11 cellular contexts compared by ENCODE assay signal in genomic region chr11:72725731-72726042, GRCh38. TPM values are rescaled to one million over a fixed set of nuclear protein-coding genes. Genes with fewer than 3 reads are reported as not detected.
DNase-seq lines count a peak whose midpoint lies in the region; ATAC-seq, FAIRE-seq and TF ChIP-seq lines count a peak whose summit lies in the region.
"Had no signal": no experiment of that assay in that cellular context is flagged by ENCODE, and none has a peak within 500 bp of the region (broad histone marks: within the 10 kb centered on the region; RNA-seq: fewer than 3 reads in every experiment).

No MANE protein-coding gene starts in this region.

- no peak for TF ChIP-seq CTCF in DOHH2 (IDR thresholded peaks at IDR 0.05; ENCODE audit: low read depth, low read length, poor library complexity, severe bottlenecking)
- TF ChIP-seq CTCF in K562 (IDR thresholded peaks at IDR 0.05 in 2 of 3, conservative IDR thresholded peaks at IDR 0.05 in 1 of 3; ENCODE audit: insufficient read depth in 2 of 3, low read depth in 1 of 3, low read length in 3 of 3), result no peak
- no peak for TF ChIP-seq CTCF in neural crest cell (conservative IDR thresholded peaks at IDR 0.05)
- TF ChIP-seq CTCF in GM20000 (IDR thresholded peaks at IDR 0.05; ENCODE audit: extremely low read depth, missing control alignments), result no peak
- no peak for TF ChIP-seq CTCF in A673 (conservative IDR thresholded peaks at IDR 0.05; ENCODE audit: low read depth, low read length)

- H3K9me3 Mint-ChIP-seq in T-helper 1 cell treated with Interleukin-12 subunit alpha and Interleukin-12 subunit beta and Interleukin-4 antibody, amounts not matched to agents 30 μg/mL and 1 μg/mL, for 36 hours, result no peaks in the 10 kb centered on the region
- no peaks in the 10 kb centered on the region for H3K9me3 Mint-ChIP-seq in neural crest cell
- H3K9me3 Mint-ChIP-seq: stimulated activated naive B cell treated with anti-CD40 and anti-IgM and Interleukin-4, amounts not matched to agents 10 μg/mL and 1 μg/mL and 100 μg/mL, for 72 hours had no signal

- H3K4me3 ChIP-seq in DOHH2 (ENCODE audit: low read length), result no peak overlapping the region
- H3K4me3 ChIP-seq in K562, result no peak overlapping the region
- H3K4me3 ChIP-seq in A673 (ENCODE audit: low read depth, low read length, poor library complexity, severe bottlenecking), result no peak overlapping the region
- H3K4me3 ChIP-seq: PC-9, sigmoid colon had no signal

- H2AFZ ChIP-seq in K562 (ENCODE audit: low read depth, low read length), result no peak overlapping the region
- H2AFZ ChIP-seq: PC-9 had no signal

- peak overlapping the region; percentile 8; the same call in 1 of the 2 replicates for H3K4me2 ChIP-seq in DOHH2 (ENCODE audit: low read length)
- no peak overlapping the region for H3K4me2 ChIP-seq in K562 (ENCODE audit: insufficient read depth, low read length)
- H3K4me2 ChIP-seq: PC-9 had no signal

- 0 out of 2 replicates have a peak, but pooled peaks cover 3% of the 10 kb centered on the region for H3K36me3 ChIP-seq in DOHH2 (ENCODE audit: control insufficient read depth, low read length)
- peaks cover 50% of the 10 kb centered on the region for H3K36me3 ChIP-seq in K562 (ENCODE audit: control insufficient read depth, insufficient read depth, low read length)
- H3K36me3 ChIP-seq in A673 (ENCODE audit: insufficient read depth, low read length, poor library complexity, severe bottlenecking), result no peaks in the 10 kb centered on the region

- no peaks in the 10 kb centered on the region for H4K20me1 ChIP-seq in DOHH2 (ENCODE audit: control insufficient read depth, insufficient read depth, low read depth, low read length)
- H4K20me1 ChIP-seq in K562 (replicated peaks; ENCODE audit: control insufficient read depth, insufficient read depth, low read length), result no peaks in the 10 kb centered on the region

- peaks cover 25% of the 10 kb centered on the region for H3K4me1 Mint-ChIP-seq in T-helper 1 cell treated with Interleukin-12 subunit alpha and Interleukin-12 subunit beta and Interleukin-4 antibody, amounts not matched to agents 30 μg/mL and 1 μg/mL, for 36 hours (ENCODE audit: low read depth)
- peaks cover 19% of the 10 kb centered on the region for H3K4me1 Mint-ChIP-seq in neural crest cell

- BruUV-seq in K562 (replicated peaks; lab: Mats Ljungman, UMichigan) (no TSS peak), A673 (replicated peaks; lab: Mats Ljungman, UMichigan) (no TSS peak)

- CTCF ChIA-PET in K562 (lab: Yijun Ruan, JAX; ENCODE audit: low intra/inter-chr PET ratio) (interaction anchor here (0.6 to 2.4 kb wide), 4 partner anchors 68 to 109 kb away, joined by 3 to 24 read pairs (median 12); partner anchors contain the start of genes ATG16L2 and STARD10), A673 (lab: Charles Lee) (interaction anchor here (0.6 to 1.4 kb wide), 14 partner anchors 9 to 899 kb away, joined by 3 to 21 read pairs (median 6); partner anchors contain the start of gene STARD10)

- 81% methylated on average over 4 of the region's 4 CpGs for WGBS in K562 (ENCODE audit: insufficient coverage, low coverage, missing lambda C conversion rate)

- H3K27ac ChIP-seq in DOHH2 (ENCODE audit: low read depth, low read length) (no peak overlapping the region), K562 (ENCODE audit: extremely low read depth, low read depth, low read length) (no peak overlapping the region), A673 (ENCODE audit: low read depth, low read length, poor library complexity, severe bottlenecking) (no peak overlapping the region)
- H3K27ac ChIP-seq: PC-9, sigmoid colon had no signal

- H3K9me1 ChIP-seq in K562 (ENCODE audit: control insufficient read depth, insufficient read depth, low read length), result peaks cover 5% of the 10 kb centered on the region

- no peak overlapping the region for H3K4me3 Mint-ChIP-seq in T-helper 1 cell treated with Interleukin-12 subunit alpha and Interleukin-12 subunit beta and Interleukin-4 antibody, amounts not matched to agents 30 μg/mL and 1 μg/mL, for 36 hours
- no peak overlapping the region for H3K4me3 Mint-ChIP-seq in neural crest cell
- H3K4me3 Mint-ChIP-seq: stimulated activated naive B cell treated with anti-CD40 and anti-IgM and Interleukin-4, amounts not matched to agents 10 μg/mL and 1 μg/mL and 100 μg/mL, for 72 hours had no signal

- no peak for TF ChIP-seq RAD21 in K562 (CRISPR knock-in tag; conservative IDR thresholded peaks at IDR 0.05 in 1 of 2, IDR thresholded peaks at IDR 0.05 in 1 of 2)

- no peak for FAIRE-seq in K562 (lab: Jason Lieb, UNC)

- TF ChIP-seq POLR2A in K562 (conservative IDR thresholded peaks at IDR 0.05), result no peak

- in situ Hi-C loops in K562 (cut with MboI), result loop anchor here (5.0 to 10.0 kb wide), 2 partner anchors 459 to 512 kb away; no protein-coding TSS in a partner anchor

- no peak overlapping the region for H3K9ac ChIP-seq in K562 (ENCODE audit: insufficient read depth in 1 of 2, low read depth in 2 of 2, low read length in 2 of 2)

- DNase-seq in T-helper 1 cell (no peak), K562 (ENCODE audit: extremely low read depth in 1 of 4, low spot score in 3 of 4) (no peak), neural crest cell (ENCODE audit: low read depth, low spot score) (no peak), GM20000 (ENCODE audit: low spot score) (no peak), DMS53 (lab: John Stamatoyannopoulos, UW) (no peak), A673 (ENCODE audit: low spot score) (no peak)

- intact Hi-C loops in K562 (cut with micrococcal nuclease), result loop anchor here (1.0 to 5.0 kb wide), 5 partner anchors 28 to 447 kb away; partner anchors contain the start of gene ATG16L2
- intact Hi-C loops in A673 (cut with micrococcal nuclease; ENCODE audit: unreplicated experiment), result loop anchor here (1.0 to 10.0 kb wide), 4 partner anchors 68 to 567 kb away; no protein-coding TSS in a partner anchor

- no peaks in the 10 kb centered on the region for H3K27me3 Mint-ChIP-seq in T-helper 1 cell treated with Interleukin-12 subunit alpha and Interleukin-12 subunit beta and Interleukin-4 antibody, amounts not matched to agents 30 μg/mL and 1 μg/mL, for 36 hours (ENCODE audit: low read depth)
- H3K27me3 Mint-ChIP-seq in neural crest cell (ENCODE audit: low read depth), result no peaks in the 10 kb centered on the region
- H3K27me3 Mint-ChIP-seq: stimulated activated naive B cell treated with anti-CD40 and anti-IgM and Interleukin-4, amounts not matched to agents 10 μg/mL and 1 μg/mL and 100 μg/mL, for 72 hours had no signal

- POLR2A ChIA-PET in K562 (lab: Yijun Ruan, JAX) (interaction anchor here (0.6 to 1.4 kb wide), 7 partner anchors 9 to 551 kb away, joined by 3 to 5 read pairs (median 4); no protein-coding TSS in a partner anchor), A673 (lab: Charles Lee; ENCODE audit: low non-redundant PET) (no interaction called here)

- ATAC-seq in K562, result no peak

- no peaks in the 10 kb centered on the region for H3K9me2 ChIP-seq in DOHH2 (replicated peaks; ENCODE audit: control insufficient read depth, low read length)

- TF ChIP-seq EP300 in K562 (IDR thresholded peaks at IDR 0.05; ENCODE audit: low read length), result no peak

- H3F3A ChIP-seq in DOHH2 (ENCODE audit: control insufficient read depth, insufficient read depth), result 0 out of 2 replicates have a peak, but pooled peaks cover 3% of the 10 kb centered on the region

- no peaks in the 10 kb centered on the region for H3K9me3 ChIP-seq in DOHH2 (ENCODE audit: control insufficient read depth, insufficient read depth, low read length)
- H3K9me3 ChIP-seq in K562 (replicated peaks; ENCODE audit: control insufficient read depth, insufficient read depth, low read depth, low read length), result no peaks in the 10 kb centered on the region
- H3K9me3 ChIP-seq in A673 (ENCODE audit: low read depth, low read length, poor library complexity, severe bottlenecking), result no peaks in the 10 kb centered on the region
- H3K9me3 ChIP-seq: sigmoid colon had no signal

- peaks cover 12% of the 10 kb centered on the region for H3K36me3 Mint-ChIP-seq in T-helper 1 cell treated with Interleukin-12 subunit alpha and Interleukin-12 subunit beta and Interleukin-4 antibody, amounts not matched to agents 30 μg/mL and 1 μg/mL, for 36 hours (ENCODE audit: low read depth)
- peaks cover 1% of the 10 kb centered on the region for H3K36me3 Mint-ChIP-seq in neural crest cell (ENCODE audit: low read depth)

- H3K27me3 ChIP-seq in DOHH2 (ENCODE audit: control insufficient read depth, low read length) (no peaks in the 10 kb centered on the region), K562 (ENCODE audit: control insufficient read depth in 2 of 2, insufficient read depth in 2 of 2, low read length in 2 of 2) (no peaks in the 10 kb centered on the region), A673 (replicated peaks; ENCODE audit: insufficient read depth, low read depth, low read length, poor library complexity) (no peaks in the 10 kb centered on the region)
- H3K27me3 ChIP-seq: sigmoid colon had no signal

- H3K79me2 ChIP-seq in DOHH2 (ENCODE audit: control insufficient read depth, low read length), result peaks cover 37% of the 10 kb centered on the region
- peaks cover 47% of the 10 kb centered on the region for H3K79me2 ChIP-seq in K562 (ENCODE audit: control insufficient read depth, insufficient read depth, low read length)

- H3K4me1 ChIP-seq in DOHH2 (ENCODE audit: control insufficient read depth, low read length) (peaks cover 40% of the 10 kb centered on the region), K562 (replicated peaks in 1 of 2; ENCODE audit: control insufficient read depth in 2 of 2, insufficient read depth in 2 of 2, low read length in 2 of 2) (peaks cover 13 to 28% of the 10 kb centered on the region in 2 experiments; a peak in 4 of 5 replicates), A673 (ENCODE audit: insufficient read depth, low read length, poor library complexity, severe bottlenecking) (peaks cover 15% of the 10 kb centered on the region)

- H3K27ac Mint-ChIP-seq in T-helper 1 cell treated with Interleukin-12 subunit alpha and Interleukin-12 subunit beta and Interleukin-4 antibody, amounts not matched to agents 30 μg/mL and 1 μg/mL, for 36 hours, result peak overlapping the region; percentile 76
- peak overlapping the region; percentile 79 for H3K27ac Mint-ChIP-seq in neural crest cell (ENCODE audit: unreplicated experiment)

RNA-seq across cellular contexts. Expression of gene ARAP1, which starts 26.5 kb away (rescaled TPM):
- 154 and 336 TPM in 2 replicates for total RNA-seq in K562 (2011; cell fraction: chromatin; rRNA removed; ENCODE audit: low replicate concordance)
- total RNA-seq in K562 (2011; cell fraction: nucleolus; rRNA removed), result 191 and 196 TPM in 2 replicates
- total RNA-seq in K562 (2011; cell fraction: nucleoplasm; rRNA removed), result 146 and 161 TPM in 2 replicates
- total RNA-seq in K562 (2014; rRNA removed) (42.0 and 46.1 TPM in 2 replicates), K562 (2014; rRNA removed; fragmentation: Illumina TruSeq; extraction: Trizol) (7.4 and 10.6 TPM in 2 replicates), K562 (2015; rRNA removed; fragmentation: Illumina TruSeq; extraction: Trizol) (24.6 and 26.1 TPM in 2 replicates), K562 (2021) (60.7 and 67.0 TPM in 2 replicates), neural crest cell (79.0 and 80.7 TPM in 2 replicates), A673 (2021) (66.1 and 68.4 TPM in 2 replicates)
- polyA plus RNA-seq in K562 (2011; rRNA removed) (22.1 and 37.3 TPM in 2 replicates), K562 (2014; fragmentation: Illumina TruSeq; extraction: Trizol) (24.6 and 31.8 TPM in 2 replicates), K562 (2014; fragmentation: Nextera tagmentation; extraction: Ambion mirVana) (under 1 TPM; 0.23 to 0.38 TPM), K562 (2014; rRNA removed) (34.1 and 38.4 TPM in 2 replicates)
- polyA plus RNA-seq in K562 (2011; cell fraction: cytosol; rRNA removed), result 24.6 and 28.2 TPM in 2 replicates
- polyA plus RNA-seq in K562 (2011; cell fraction: nucleus; rRNA removed), result 196 and 222 TPM in 2 replicates
- polyA plus RNA-seq in K562 (2012), result 43.7 and 72.2 TPM in 2 replicates
- 21.7 and 23.5 TPM in 2 replicates for polyA minus RNA-seq in K562 (2011; rRNA and poly(A)+ RNA removed)
- polyA minus RNA-seq in K562 (2011; cell fraction: cytosol; rRNA and poly(A)+ RNA removed), result 35.0 and 48.2 TPM in 2 replicates
- polyA minus RNA-seq in K562 (2011; cell fraction: nucleus; rRNA and poly(A)+ RNA removed), result 50.9 and 51.5 TPM in 2 replicates

RNA-seq across cellular contexts. Expression of gene PDE2A, which starts 51.5 kb away (rescaled TPM):
- 33.8 and 109 TPM in 2 replicates for total RNA-seq in K562 (2011; cell fraction: chromatin; rRNA removed; ENCODE audit: low replicate concordance)
- 31.6 and 45.0 TPM in 2 replicates for total RNA-seq in K562 (2011; cell fraction: nucleolus; rRNA removed)
- 31.0 and 37.9 TPM in 2 replicates for total RNA-seq in K562 (2011; cell fraction: nucleoplasm; rRNA removed)
- total RNA-seq in K562 (2014; rRNA removed), result 0.45 and 1.6 TPM in 2 replicates
- total RNA-seq in K562 (2014; rRNA removed; fragmentation: Illumina TruSeq; extraction: Trizol), result 0.47 and 1.4 TPM in 2 replicates
- total RNA-seq in K562 (2015; rRNA removed; fragmentation: Illumina TruSeq; extraction: Trizol), result 0.07 and 0.11 TPM in 2 replicates
- total RNA-seq in K562 (2021), result 1.1 and 3.4 TPM in 2 replicates
- 4.3 and 15.2 TPM in 2 replicates for polyA plus RNA-seq in K562 (2011; rRNA removed)
- 3.3 and 12.5 TPM in 2 replicates for polyA plus RNA-seq in K562 (2011; cell fraction: cytosol; rRNA removed)
- polyA plus RNA-seq in K562 (2011; cell fraction: nucleus; rRNA removed), result 25.6 and 137 TPM in 2 replicates
- 1.4 and 2.1 TPM in 2 replicates for polyA plus RNA-seq in K562 (2012)
- polyA plus RNA-seq in K562 (2014; fragmentation: Illumina TruSeq; extraction: Trizol), result 1.3 and 2.2 TPM in 2 replicates
- under 1 TPM in 1 of 2 experiments, not detected in 1; 0.21 TPM for polyA plus RNA-seq in K562 (2014; fragmentation: Nextera tagmentation; extraction: Ambion mirVana)
- polyA plus RNA-seq in K562 (2014; rRNA removed), result 1.0 and 1.6 TPM in 2 replicates
- polyA minus RNA-seq in K562 (2011; rRNA and poly(A)+ RNA removed), result 3.2 and 18.9 TPM in 2 replicates
- 1.7 and 6.5 TPM in 2 replicates for polyA minus RNA-seq in K562 (2011; cell fraction: cytosol; rRNA and poly(A)+ RNA removed)
- polyA minus RNA-seq in K562 (2011; cell fraction: nucleus; rRNA and poly(A)+ RNA removed), result 15.6 and 36.5 TPM in 2 replicates
- total RNA-seq in neural crest cell, result 2.0 and 3.0 TPM in 2 replicates
- total RNA-seq in A673 (2021), result 0.58 and 1.2 TPM in 2 replicates
